In genomic region chr10:133262696-133263095, GRCh38 we compare ENCODE assay signal across 1 cellular context.
TF ChIP-seq lines count a peak whose summit lies in the region.

No MANE protein-coding gene starts in this region.

TF ChIP-seq in GM23338, 12 proteins besides CTCF, POLR2A, EP300 and RAD21 (continued from another document):
- TF ChIP-seq ZNF462 (CRISPR knock-in tag; IDR thresholded peaks at IDR 0.05) (no peak), EZH2phosphoT487 (IDR thresholded peaks at IDR 0.05; ENCODE audit: unreplicated experiment) (no peak), EZH2 (IDR thresholded peaks at IDR 0.05; ENCODE audit: low read depth, unreplicated experiment) (no peak), ETS1 (IDR thresholded peaks at IDR 0.05) (no peak), STAT1 (IDR thresholded peaks at IDR 0.05; ENCODE audit: unreplicated experiment) (no peak), NANOG (IDR thresholded peaks at IDR 0.05; ENCODE audit: borderline replicate concordance) (no peak), CREB1 (CRISPR knock-in tag; IDR thresholded peaks at IDR 0.05; ENCODE audit: low read depth) (no peak), ZNF331 (CRISPR knock-in tag; IDR thresholded peaks at IDR 0.05; ENCODE audit: low read depth) (no peak), POLR2AphosphoS5 (IDR thresholded peaks at IDR 0.05; ENCODE audit: low read depth) (no peak), ZNF114 (CRISPR knock-in tag; IDR thresholded peaks at IDR 0.05) (no peak)
- TF ChIP-seq, protein P1, sequence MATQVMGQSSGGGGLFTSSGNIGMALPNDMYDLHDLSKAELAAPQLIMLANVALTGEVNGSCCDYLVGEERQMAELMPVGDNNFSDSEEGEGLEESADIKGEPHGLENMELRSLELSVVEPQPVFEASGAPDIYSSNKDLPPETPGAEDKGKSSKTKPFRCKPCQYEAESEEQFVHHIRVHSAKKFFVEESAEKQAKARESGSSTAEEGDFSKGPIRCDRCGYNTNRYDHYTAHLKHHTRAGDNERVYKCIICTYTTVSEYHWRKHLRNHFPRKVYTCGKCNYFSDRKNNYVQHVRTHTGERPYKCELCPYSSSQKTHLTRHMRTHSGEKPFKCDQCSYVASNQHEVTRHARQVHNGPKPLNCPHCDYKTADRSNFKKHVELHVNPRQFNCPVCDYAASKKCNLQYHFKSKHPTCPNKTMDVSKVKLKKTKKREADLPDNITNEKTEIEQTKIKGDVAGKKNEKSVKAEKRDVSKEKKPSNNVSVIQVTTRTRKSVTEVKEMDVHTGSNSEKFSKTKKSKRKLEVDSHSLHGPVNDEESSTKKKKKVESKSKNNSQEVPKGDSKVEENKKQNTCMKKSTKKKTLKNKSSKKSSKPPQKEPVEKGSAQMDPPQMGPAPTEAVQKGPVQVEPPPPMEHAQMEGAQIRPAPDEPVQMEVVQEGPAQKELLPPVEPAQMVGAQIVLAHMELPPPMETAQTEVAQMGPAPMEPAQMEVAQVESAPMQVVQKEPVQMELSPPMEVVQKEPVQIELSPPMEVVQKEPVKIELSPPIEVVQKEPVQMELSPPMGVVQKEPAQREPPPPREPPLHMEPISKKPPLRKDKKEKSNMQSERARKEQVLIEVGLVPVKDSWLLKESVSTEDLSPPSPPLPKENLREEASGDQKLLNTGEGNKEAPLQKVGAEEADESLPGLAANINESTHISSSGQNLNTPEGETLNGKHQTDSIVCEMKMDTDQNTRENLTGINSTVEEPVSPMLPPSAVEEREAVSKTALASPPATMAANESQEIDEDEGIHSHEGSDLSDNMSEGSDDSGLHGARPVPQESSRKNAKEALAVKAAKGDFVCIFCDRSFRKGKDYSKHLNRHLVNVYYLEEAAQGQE (IDR thresholded peaks at IDR 0.05; ENCODE audit: unreplicated experiment): no peak
